In genomic region chr3:113255100-113255853, GRCh38 we compare ENCODE assay signal across 12 cellular contexts. TPM values are rescaled to one million over a fixed set of nuclear protein-coding genes. Genes with fewer than 3 reads are reported as not detected.
DNase-seq lines count a peak whose midpoint lies in the region; ATAC-seq, FAIRE-seq and TF ChIP-seq lines count a peak whose summit lies in the region.
"Had no signal": no experiment of that assay in that cellular context is flagged by ENCODE, and none has a peak within 500 bp of the region (broad histone marks: within the 10 kb centered on the region; RNA-seq: fewer than 3 reads in every experiment).

No MANE protein-coding gene starts in this region.

- no peaks in the 10 kb centered on the region for H3K27me3 Mint-ChIP-seq in astrocyte (ENCODE audit: low read depth, unreplicated experiment)
- H3K27me3 Mint-ChIP-seq: activated CD4-positive, alpha-beta T cell treated with anti-CD3 and anti-CD28 coated beads, Interleukin-2, amount 10 ng/mL, durations not matched to agents 7 days and 5 days had no signal

- no peaks in the 10 kb centered on the region for H3K4me1 ChIP-seq in astrocyte (ENCODE audit: insufficient read depth, low read length)
- H3K4me1 ChIP-seq in left lung: no peaks in the 10 kb centered on the region
- peaks cover 24% of the 10 kb centered on the region in 2 donors for H3K4me1 ChIP-seq in uterus

- H3K9me3 ChIP-seq in astrocyte (ENCODE audit: insufficient read depth, low read depth, low read length): no peaks in the 10 kb centered on the region
- no peaks in the 10 kb centered on the region for H3K9me3 ChIP-seq in left lung
- no peaks in the 10 kb centered on the region for H3K9me3 ChIP-seq in uterus

- H4K20me1 ChIP-seq in astrocyte (ENCODE audit: insufficient read depth, low read length): no peaks in the 10 kb centered on the region

- no peak overlapping the region for H3K4me2 ChIP-seq in astrocyte (ENCODE audit: low read length)

- ATAC-seq in left lung: peak; percentile 34
- ATAC-seq in GM18505 (IDR thresholded peaks at IDR 0.05; ENCODE audit: unreplicated experiment): no peak
- no peak for ATAC-seq in GM21717 (IDR thresholded peaks at IDR 0.05; ENCODE audit: unreplicated experiment)

- H3K9ac ChIP-seq in astrocyte (ENCODE audit: low read length): no peak overlapping the region

- H2AFZ ChIP-seq in astrocyte (ENCODE audit: low read depth, low read length): no peak overlapping the region

- peaks cover 21% of the 10 kb centered on the region for H3K36me3 Mint-ChIP-seq in astrocyte (ENCODE audit: low read depth, unreplicated experiment)

- no peaks in the 10 kb centered on the region for H3K79me2 ChIP-seq in astrocyte (ENCODE audit: insufficient read depth, low read length)

- intact Hi-C loops in left lung (cut with DNase I): no loop called here
- intact Hi-C loops in uterus (cut with DNase I; ENCODE audit: low total_unique reads): no loop called here

- FAIRE-seq in astrocyte (lab: Jason Lieb, UNC): no peak
- FAIRE-seq: A204.1 had no signal

- H3K27me3 ChIP-seq in astrocyte (ENCODE audit: insufficient read depth, low read length) (no peaks in the 10 kb centered on the region), left lung (no peaks in the 10 kb centered on the region), uterus (no peaks in the 10 kb centered on the region)

- H3K4me3 Mint-ChIP-seq in astrocyte (ENCODE audit: unreplicated experiment): no peak overlapping the region
- H3K4me3 Mint-ChIP-seq: activated CD4-positive, alpha-beta T cell treated with anti-CD3 and anti-CD28 coated beads, Interleukin-2, amount 10 ng/mL, durations not matched to agents 7 days and 5 days had no signal

- peak; percentile 40 for DNase-seq in activated CD8-positive, alpha-beta memory T cell treated with anti-CD3 and anti-CD28 coated beads for 24 hours
- no peak for DNase-seq in activated CD8-positive, alpha-beta memory T cell treated with anti-CD3 and anti-CD28 coated beads, Interleukin-2, amount 50 U/mL, for 4 hours
- DNase-seq in astrocyte (ENCODE audit: low read depth): no peak
- DNase-seq in left lung: no peak
- no peak for DNase-seq in uterus
- DNase-seq in activated CD4-positive, alpha-beta T cell treated with anti-CD3 and anti-CD28 coated beads for 4 hours: no peak
- DNase-seq: activated CD4-positive, alpha-beta T cell treated with anti-CD3 and anti-CD28 coated beads, Interleukin-2, amount 10 ng/mL, durations not matched to agents 7 days and 5 days; activated naive CD4-positive, alpha-beta T cell treated with anti-CD3 and anti-CD28 coated beads, Interleukin-2, amount 50 U/mL, for 16 hours had no signal

- TF ChIP-seq POLR2A in uterus (IDR thresholded peaks at IDR 0.05): no peak
- no peak for TF ChIP-seq POLR2A in GM18505 (IDR thresholded peaks at IDR 0.05; ENCODE audit: borderline replicate concordance, extremely low read depth, insufficient read depth, insufficient read length)

- peaks cover 7% of the 10 kb centered on the region for H3K4me1 Mint-ChIP-seq in astrocyte (ENCODE audit: low read depth, unreplicated experiment)
- H3K4me1 Mint-ChIP-seq: activated CD4-positive, alpha-beta T cell treated with anti-CD3 and anti-CD28 coated beads, Interleukin-2, amount 10 ng/mL, durations not matched to agents 7 days and 5 days had no signal

- H3K27ac Mint-ChIP-seq in astrocyte (ENCODE audit: unreplicated experiment): peak overlapping the region; percentile 66
- H3K27ac Mint-ChIP-seq: activated CD4-positive, alpha-beta T cell treated with anti-CD3 and anti-CD28 coated beads, Interleukin-2, amount 10 ng/mL, durations not matched to agents 7 days and 5 days had no signal

- TF ChIP-seq CTCF in astrocyte (IDR thresholded peaks at IDR 0.05; ENCODE audit: insufficient read depth, low read depth, low read length): no peak
- no peak for TF ChIP-seq CTCF in left lung (IDR thresholded peaks at IDR 0.05)
- no peak for TF ChIP-seq CTCF in uterus (IDR thresholded peaks at IDR 0.05)

- H3K27ac ChIP-seq in astrocyte (ENCODE audit: low read depth, low read length) (no peak overlapping the region), left lung (no peak overlapping the region), uterus (peak overlapping the region; percentile 71 to 93)
- H3K27ac ChIP-seq: SK-N-MC had no signal

- H3K9me3 Mint-ChIP-seq in astrocyte (ENCODE audit: unreplicated experiment): peaks cover 2% of the 10 kb centered on the region
- H3K9me3 Mint-ChIP-seq: activated CD4-positive, alpha-beta T cell treated with anti-CD3 and anti-CD28 coated beads, Interleukin-2, amount 10 ng/mL, durations not matched to agents 7 days and 5 days had no signal

- H3K4me3 ChIP-seq in astrocyte (ENCODE audit: insufficient read depth, low read depth, low read length) (no peak overlapping the region), left lung (no peak overlapping the region), uterus (no peak overlapping the region)
- H3K4me3 ChIP-seq: SK-N-MC had no signal

- no peaks in the 10 kb centered on the region for H3K36me3 ChIP-seq in astrocyte (ENCODE audit: insufficient read depth, low read length)
- H3K36me3 ChIP-seq in left lung: no peaks in the 10 kb centered on the region
- H3K36me3 ChIP-seq in uterus: no peaks in the 10 kb centered on the region

RNA-seq across cellular contexts. Expression of gene BOC, which starts 43.9 kb away (rescaled TPM):
- total RNA-seq in astrocyte: 20.2 TPM in 2 replicates
- total RNA-seq in left lung: 10 to 100 TPM in 1 of 2 donors, 1 to 10 TPM in 1; 6.0 to 19.6 TPM
- 100 to 1,000 TPM; 103 to 169 (median 105) TPM for total RNA-seq in uterus
- total RNA-seq: activated CD4-positive, alpha-beta T cell treated with anti-CD3 and anti-CD28 coated beads, Interleukin-2, amount 10 ng/mL, durations not matched to agents 7 days and 5 days had no signal

Comparison
In these comparisons a context has a peak if more than half of its experiments do, and no peak if none do; other contexts are left out.
1. H3K27ac ChIP-seq: peak in uterus (2 of 2); none in astrocyte (single experiment) and left lung (0 of 2).